In genomic region chr1:31062867-31063380, GRCh38 we compare ENCODE assay signal across 8 cellular contexts. TPM values are rescaled to one million over a fixed set of nuclear protein-coding genes. Genes with fewer than 3 reads are reported as not detected.
A peak's percentile ranks its signal among the peaks of the same experiment; 100 is the strongest.
DNase-seq lines count a peak whose midpoint lies in the region; ATAC-seq, FAIRE-seq and TF ChIP-seq lines count a peak whose summit lies in the region.

No MANE protein-coding gene starts in this region.

- no peak for ATAC-seq in PC-3
- no peak for ATAC-seq in omental fat pad (ENCODE audit: low FRiP score)
- no peak for ATAC-seq in GM19395 (IDR thresholded peaks at IDR 0.05; ENCODE audit: unreplicated experiment)
- ATAC-seq in HG02588 (IDR thresholded peaks at IDR 0.05; ENCODE audit: unreplicated experiment): no peak

- H3K9me3 ChIP-seq in PC-3 (ENCODE audit: low read length) (no peaks in the 10 kb centered on the region), endothelial cell of umbilical vein (replicated peaks; ENCODE audit: control insufficient read depth, insufficient read depth, low read length) (no peaks in the 10 kb centered on the region)

- peaks cover 76% of the 10 kb centered on the region for H3K79me2 ChIP-seq in PC-3 (ENCODE audit: low read length)
- H3K79me2 ChIP-seq in endothelial cell of umbilical vein (ENCODE audit: control insufficient read depth, insufficient read depth, low read length): peaks cover 74% of the 10 kb centered on the region

- TF ChIP-seq CTCF in PC-3 (conservative IDR thresholded peaks at IDR 0.05; ENCODE audit: low read depth, low read length) (no peak), endothelial cell of umbilical vein (IDR thresholded peaks at IDR 0.05; ENCODE audit: extremely low read depth in 1 of 2, insufficient read depth in 1 of 2, low read depth in 1 of 2, low read length in 2 of 2) (no peak), omental fat pad (IDR thresholded peaks at IDR 0.05) (no peak)

- no peaks in the 10 kb centered on the region for H3F3A ChIP-seq in PC-3 (ENCODE audit: low read length, unreplicated experiment)

- H3K27ac ChIP-seq in PC-3 (ENCODE audit: low read length) (no peak overlapping the region), endothelial cell of umbilical vein (ENCODE audit: insufficient read depth, low read depth, low read length) (no peak overlapping the region)

- H3K9me1 ChIP-seq in endothelial cell of umbilical vein (replicated peaks; ENCODE audit: control insufficient read depth, extremely low read depth, insufficient read depth, low read length): no peaks in the 10 kb centered on the region

- H3K27me3 ChIP-seq in PC-3 (ENCODE audit: low read length): no peaks in the 10 kb centered on the region
- H3K27me3 ChIP-seq in endothelial cell of umbilical vein (ENCODE audit: control insufficient read depth in 2 of 2, insufficient read depth in 2 of 2, low read length in 2 of 2): no peaks in the 10 kb centered on the region

- H3K9me2 ChIP-seq in PC-3 (replicated peaks; ENCODE audit: low read length): no peaks in the 10 kb centered on the region

- no peak for FAIRE-seq in endothelial cell of umbilical vein (lab: Jason Lieb, UNC)

- H4K20me1 ChIP-seq in PC-3 (ENCODE audit: low read length): peaks cover 57% of the 10 kb centered on the region
- peaks cover 13% of the 10 kb centered on the region for H4K20me1 ChIP-seq in endothelial cell of umbilical vein (replicated peaks; ENCODE audit: control insufficient read depth, extremely low read depth, insufficient read depth, low read length)

- H3K4me1 ChIP-seq in PC-3 (ENCODE audit: insufficient read depth, low read length) (peaks cover 18% of the 10 kb centered on the region), endothelial cell of umbilical vein (ENCODE audit: control insufficient read depth, extremely low read depth, insufficient read depth, low read length) (peaks cover 11% of the 10 kb centered on the region)

- no peak overlapping the region for H2AFZ ChIP-seq in PC-3 (ENCODE audit: low read length)
- no peak overlapping the region for H2AFZ ChIP-seq in endothelial cell of umbilical vein (ENCODE audit: low read depth, low read length)

- H3K9ac ChIP-seq in PC-3 (ENCODE audit: low read length): peak overlapping the region; percentile 97; the same call in 1 of the 2 replicates
- peak overlapping the region; percentile 100 for H3K9ac ChIP-seq in endothelial cell of umbilical vein (replicated peaks; ENCODE audit: extremely low read depth, insufficient read depth, low read length)

- BruUV-seq in PC-3 (replicated peaks; lab: Mats Ljungman, UMichigan) (no TSS peak), endothelial cell of umbilical vein (replicated peaks; lab: Mats Ljungman, UMichigan) (no TSS peak)

- H3K4me3 ChIP-seq in GM08714 (ENCODE audit: low read length): peak overlapping the region; percentile 93; the same call in 1 of the 2 replicates
- H3K4me3 ChIP-seq in PC-3 (ENCODE audit: low read length): peak overlapping the region; percentile 89
- peak overlapping the region in 2 of 3 experiments; percentile 82 to 99 for H3K4me3 ChIP-seq in endothelial cell of umbilical vein (replicated peaks in 1 of 3; ENCODE audit: insufficient read depth in 1 of 3, low read depth in 1 of 3, low read length in 3 of 3)

- dilution Hi-C loops in endothelial cell of umbilical vein (cut with MboI; ENCODE audit: extremely low pct_ligation_motif_present, low sequenced_read_pairs): no loop called here

- peaks cover 19% of the 10 kb centered on the region for H3K36me3 ChIP-seq in PC-3 (ENCODE audit: low read depth, low read length)
- H3K36me3 ChIP-seq in endothelial cell of umbilical vein (ENCODE audit: control insufficient read depth in 2 of 2, extremely low read depth in 1 of 2, insufficient read depth in 2 of 2, low read length in 2 of 2): peaks cover 3 to 7% of the 10 kb centered on the region in 2 experiments

- POLR2A ChIA-PET in PC-3 (lab: Charles Lee; ENCODE audit: unreplicated experiment) (no interaction called here), endothelial cell of umbilical vein (lab: Charles Lee) (interaction anchor here (0.6 to 1.0 kb wide), 2 partner anchors 32 to 95 kb away, joined by 3 to 4 read pairs; no protein-coding TSS in a partner anchor)

- no peak for DNase-seq in PC-3
- no peak for DNase-seq in endothelial cell of umbilical vein (ENCODE audit: low read depth, low spot score)
- DNase-seq in pons (ENCODE audit: low spot score): peak; percentile 6
- DNase-seq in omental fat pad (ENCODE audit: low spot score): no peak
- no peak for DNase-seq in H4 (ENCODE audit: low spot score)

- intact Hi-C loops in PC-3 (cut with micrococcal nuclease) (no loop called here), endothelial cell of umbilical vein (cut with micrococcal nuclease) (loop anchor here (1.0 kb wide), 1 partner anchor 8 kb away; no protein-coding TSS in a partner anchor)

- CTCF ChIA-PET in PC-3 (lab: Charles Lee) (no interaction called here), endothelial cell of umbilical vein (lab: Charles Lee) (interaction anchor here (1.0 kb wide), 1 partner anchor 134 kb away, joined by 4 read pairs; no protein-coding TSS in a partner anchor)

- TF ChIP-seq POLR2A in endothelial cell of umbilical vein (IDR thresholded peaks at IDR 0.05; ENCODE audit: low read depth, low read length): no peak

- H3K4me2 ChIP-seq in PC-3 (ENCODE audit: low read length): peak overlapping the region; percentile 81
- H3K4me2 ChIP-seq in endothelial cell of umbilical vein (ENCODE audit: insufficient read depth, low read length): peak overlapping the region; percentile 99

TF ChIP-seq in endothelial cell of umbilical vein, 7 proteins besides CTCF, POLR2A, EP300 and RAD21:
- TF ChIP-seq JUN (IDR thresholded peaks at IDR 0.05; ENCODE audit: borderline replicate concordance, insufficient read depth, insufficient read length, low read depth) (no peak), POLR2AphosphoS5 (IDR thresholded peaks at IDR 0.05; ENCODE audit: insufficient read depth, low read depth, low read length) (no peak), MYC (IDR thresholded peaks at IDR 0.05; ENCODE audit: low read depth, low read length) (no peak), EZH2 (IDR thresholded peaks at IDR 0.05; ENCODE audit: borderline replicate concordance, low read depth, low read length, severe bottlenecking) (no peak), GATA2 (IDR thresholded peaks at IDR 0.05; ENCODE audit: insufficient read depth, insufficient read length, low read depth, low read length) (no peak), FOS (IDR thresholded peaks at IDR 0.05; ENCODE audit: borderline replicate concordance, insufficient read depth, low read length) (no peak), MAX (IDR thresholded peaks at IDR 0.05; ENCODE audit: insufficient read depth, insufficient read length) (no peak)
TF ChIP-seq in endothelial cell of umbilical vein: peak in this region for 0.

RNA-seq across cellular contexts. Expression of gene PUM1, which starts 2.6 kb away (rescaled TPM):
- total RNA-seq in PC-3 (2014; rRNA removed) (43.3 and 50.7 TPM in 2 replicates), endothelial cell of umbilical vein (124 and 131 TPM in 2 replicates), omental fat pad (100 to 1,000 TPM in 1 of 4 donors, 10 to 100 TPM in 3; 66.7 to 121 (median 83.9) TPM)
- polyA plus RNA-seq in endothelial cell of umbilical vein: 91.6 and 94.7 TPM in 2 replicates
- polyA plus RNA-seq in endothelial cell of umbilical vein (2011; cell fraction: cytosol; rRNA removed): 71.1 and 84.8 TPM in 2 replicates
- polyA plus RNA-seq in endothelial cell of umbilical vein (2011; cell fraction: nucleus; rRNA removed): 148 and 153 TPM in 2 replicates
- polyA plus RNA-seq in endothelial cell of umbilical vein (2012): 69.0 and 77.8 TPM in 2 replicates
- 522 and 589 TPM in 2 replicates for polyA minus RNA-seq in endothelial cell of umbilical vein
- polyA minus RNA-seq in endothelial cell of umbilical vein (2011; cell fraction: cytosol; rRNA and poly(A)+ RNA removed): 82.3 TPM
- polyA minus RNA-seq in endothelial cell of umbilical vein (2011; cell fraction: nucleus; rRNA and poly(A)+ RNA removed): 229 and 235 TPM in 2 replicates
- 29.6 and 31.7 TPM in 2 replicates for total RNA-seq in H4 (2014; rRNA removed; shearing (Covaris generic))
